19 cellular contexts compared by ENCODE assay signal in genomic region chr13:70353096-70353495, GRCh38.
DNase-seq lines count a peak whose midpoint lies in the region; ATAC-seq and TF ChIP-seq lines count a peak whose summit lies in the region.
"Had no signal": no experiment of that assay in that cellular context is flagged by ENCODE, and none has a peak within 500 bp of the region (broad histone marks: within the 10 kb centered on the region; RNA-seq: fewer than 3 reads in every experiment).

No MANE protein-coding gene starts in this region.

- no peaks in the 10 kb centered on the region for H3F3A ChIP-seq in neural progenitor cell (ENCODE audit: low read depth)

- H4K20me1 ChIP-seq in BLaER1: no peaks in the 10 kb centered on the region
- H4K20me1 ChIP-seq in neural progenitor cell (ENCODE audit: low read depth): no peaks in the 10 kb centered on the region

- no peak overlapping the region for H3K4me3 Mint-ChIP-seq in neural progenitor cell
- H3K4me3 Mint-ChIP-seq: CD4-positive, CD25-positive, alpha-beta regulatory T cell had no signal

- H3K79me2 ChIP-seq in neural progenitor cell (ENCODE audit: low read depth): no peaks in the 10 kb centered on the region

- H3K9ac ChIP-seq in BLaER1: no peak overlapping the region
- H3K9ac ChIP-seq in NT2/D1 (ENCODE audit: insufficient read length, low read depth): no peak overlapping the region
- no peak overlapping the region for H3K9ac ChIP-seq in neural progenitor cell
- H3K9ac ChIP-seq: GM23248 had no signal

- H3K27ac ChIP-seq in BLaER1 (no peak overlapping the region), neural progenitor cell (no peak overlapping the region)
- H3K27ac ChIP-seq: A549, GM23248, HL-60, SJCRH30 had no signal

- no peaks in the 10 kb centered on the region for H3K9me3 ChIP-seq in BLaER1
- H3K9me3 ChIP-seq in NT2/D1 (ENCODE audit: insufficient read depth, low read length): no peaks in the 10 kb centered on the region
- H3K9me3 ChIP-seq in neural progenitor cell (ENCODE audit: low read depth): no peaks in the 10 kb centered on the region
- H3K9me3 ChIP-seq: A549, SJCRH30 had no signal

- H3K4me2 ChIP-seq in BLaER1: peak overlapping the region; percentile 11; the same call in 1 of the 2 replicates
- no peak overlapping the region for H3K4me2 ChIP-seq in neural progenitor cell
- H3K4me2 ChIP-seq: A549 had no signal

- no peak overlapping the region for H3K27ac Mint-ChIP-seq in neural progenitor cell
- H3K27ac Mint-ChIP-seq: CD4-positive, CD25-positive, alpha-beta regulatory T cell had no signal

- ATAC-seq in GM19351 (IDR thresholded peaks at IDR 0.05; ENCODE audit: unreplicated experiment) (no peak), HG02759 (IDR thresholded peaks at IDR 0.05; ENCODE audit: unreplicated experiment) (no peak), HG02642 (IDR thresholded peaks at IDR 0.05; ENCODE audit: poor library complexity, unreplicated experiment) (no peak)
- ATAC-seq: A549 had no signal

- H3K27me3 ChIP-seq in BLaER1: no peaks in the 10 kb centered on the region
- no peaks in the 10 kb centered on the region for H3K27me3 ChIP-seq in NT2/D1 (ENCODE audit: insufficient read depth, insufficient read length)
- H3K27me3 ChIP-seq in neural progenitor cell: no peaks in the 10 kb centered on the region
- H3K27me3 ChIP-seq: SJCRH30 had no signal

- peak; percentile 3 for DNase-seq in NT2/D1 (ENCODE audit: low read depth, low spot score)
- peak; percentile 21 for DNase-seq in epithelial cell of esophagus (ENCODE audit: low read depth)
- peak; percentile 26 for DNase-seq in neural progenitor cell (ENCODE audit: low spot score)
- DNase-seq: Calu3; CD4-positive, CD25-positive, alpha-beta regulatory T cell; DND-41; GF-D8; GM23248; KBM-7; NCI-H1092 treated with DMSO at 0.1 percent for 48 hours; NCI-H1694 treated with DMSO at 0.1 percent for 48 hours; NCI-H748 treated with DMSO at 0.1 percent for 48 hours; SJCRH30 had no signal

- H2AFZ ChIP-seq in neural progenitor cell (replicated peaks): no peak overlapping the region
- H2AFZ ChIP-seq: GM23248 had no signal

- H3K27me3 Mint-ChIP-seq in neural progenitor cell (ENCODE audit: insufficient read depth, low read depth): no peaks in the 10 kb centered on the region
- H3K27me3 Mint-ChIP-seq: CD4-positive, CD25-positive, alpha-beta regulatory T cell had no signal

- H3K36me3 Mint-ChIP-seq in neural progenitor cell: no peaks in the 10 kb centered on the region
- H3K36me3 Mint-ChIP-seq: CD4-positive, CD25-positive, alpha-beta regulatory T cell had no signal

- no peaks in the 10 kb centered on the region for H3K9me3 Mint-ChIP-seq in neural progenitor cell

- no peaks in the 10 kb centered on the region for H3K4me1 Mint-ChIP-seq in neural progenitor cell
- H3K4me1 Mint-ChIP-seq: CD4-positive, CD25-positive, alpha-beta regulatory T cell had no signal

- H3K4me1 ChIP-seq in BLaER1 (peaks cover 14% of the 10 kb centered on the region), NT2/D1 (ENCODE audit: insufficient read depth, insufficient read length) (no peaks in the 10 kb centered on the region), neural progenitor cell (no peaks in the 10 kb centered on the region)
- H3K4me1 ChIP-seq: A549, SJCRH30 had no signal

- TF ChIP-seq CTCF in epithelial cell of esophagus (IDR thresholded peaks at IDR 0.05; ENCODE audit: insufficient read depth, low read depth, low read length, missing control alignments) (peak; percentile 37), neural progenitor cell (IDR thresholded peaks at IDR 0.05) (peak; percentile 29)

- H3K4me3 ChIP-seq in BLaER1 (no peak overlapping the region), NT2/D1 (ENCODE audit: insufficient read length, low read depth) (no peak overlapping the region), epithelial cell of esophagus (ENCODE audit: low read length) (no peak overlapping the region), neural progenitor cell (no peak overlapping the region)
- H3K4me3 ChIP-seq: A549, GM23248, SJCRH30 had no signal

- no peaks in the 10 kb centered on the region for H3K36me3 ChIP-seq in BLaER1
- H3K36me3 ChIP-seq in NT2/D1 (ENCODE audit: insufficient read depth, insufficient read length, low read length): no peaks in the 10 kb centered on the region
- no peaks in the 10 kb centered on the region for H3K36me3 ChIP-seq in neural progenitor cell
- H3K36me3 ChIP-seq: SJCRH30 had no signal
